Comparison of ENCODE assay signal across 29 cellular contexts in the genomic region with DNA sequence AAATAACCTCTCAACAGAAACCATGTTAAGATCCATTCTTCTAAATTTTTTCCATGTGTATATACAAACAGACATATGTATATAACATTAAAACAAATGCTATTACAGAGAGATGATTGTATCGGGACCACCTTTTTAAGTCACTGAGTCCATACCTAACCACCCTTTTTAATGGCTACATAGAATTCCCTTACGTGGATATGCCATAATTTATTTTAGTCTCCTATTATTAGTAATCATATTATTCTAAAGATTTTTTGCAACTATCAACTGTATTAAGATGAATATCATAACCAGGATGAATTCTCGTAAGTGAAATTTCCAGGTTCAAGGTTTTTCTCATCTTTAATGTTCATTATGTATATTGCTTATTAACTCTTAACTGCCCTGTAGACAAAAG.
"Had no signal": no experiment of that assay in that cellular context is flagged by ENCODE, and none has a peak within 500 bp of the region (broad histone marks: within the 10 kb centered on the region; RNA-seq: fewer than 3 reads in every experiment).

No MANE protein-coding gene starts in this region.

- H3K4me1 Mint-ChIP-seq: stimulated activated effector memory CD8-positive, alpha-beta T cell treated with anti-CD3 and anti-CD28 coated beads, Interleukin-12 subunit alpha, Interleukin-12 subunit beta, amount 100 ng/mL, for 72 hours; stimulated activated memory B cell treated with anti-CD40 and anti-IgM and Interleukin-4, amounts not matched to agents 10 μg/mL and 1 μg/mL and 100 μg/mL, for 72 hours; stimulated activated naive CD8-positive, alpha-beta T cell treated with anti-CD3 and anti-CD28 coated beads, Interleukin-15, amount 100 ng/mL, for 72 hours had no signal

- H3K4me3 Mint-ChIP-seq: stimulated activated effector memory CD8-positive, alpha-beta T cell treated with anti-CD3 and anti-CD28 coated beads, Interleukin-12 subunit alpha, Interleukin-12 subunit beta, amount 100 ng/mL, for 72 hours; stimulated activated memory B cell treated with anti-CD40 and anti-IgM and Interleukin-4, amounts not matched to agents 10 μg/mL and 1 μg/mL and 100 μg/mL, for 72 hours; stimulated activated naive B cell treated with anti-CD40 and anti-IgM and Interleukin-4, amounts not matched to agents 10 μg/mL and 1 μg/mL and 100 μg/mL, for 72 hours; stimulated activated naive CD8-positive, alpha-beta T cell treated with anti-CD3 and anti-CD28 coated beads, Interleukin-15, amount 100 ng/mL, for 72 hours; stimulated activated naive CD8-positive, alpha-beta T cell treated with anti-CD3 and anti-CD28 coated beads, Interleukin-15, Interleukin-2, amounts not matched to agents 100 ng/mL and 50 ng/mL, for 24 hours; type B pancreatic cell had no signal

- H3K27ac ChIP-seq: stomach, suprapubic skin, testis, thoracic aorta, thyroid gland, tibial artery, tibial nerve, transverse colon, upper lobe of left lung, upper lobe of right lung, uterus, vagina had no signal

- H3K4me3 ChIP-seq: stomach, suprapubic skin, testis, thoracic aorta, thyroid gland, tibial artery, tibial nerve, transverse colon, upper lobe of left lung, upper lobe of right lung, uterus, vagina had no signal

- H3K36me3 ChIP-seq: stomach, suprapubic skin, thoracic aorta, thyroid gland, tibial artery, transverse colon, upper lobe of left lung, upper lobe of right lung, uterus, vagina had no signal

- H3K27me3 ChIP-seq: stomach, suprapubic skin, testis, thyroid gland, tibial artery, tibial nerve, transverse colon, upper lobe of left lung, upper lobe of right lung, uterus, vagina had no signal

- H3K9me3 ChIP-seq: stomach, suprapubic skin, testis, thoracic aorta, thyroid gland, tibial artery, transverse colon, upper lobe of left lung, upper lobe of right lung, uterus, vagina had no signal

- H3K4me1 ChIP-seq: stomach, suprapubic skin, testis, thyroid gland, tibial artery, transverse colon, upper lobe of left lung, upper lobe of right lung, uterus, vagina had no signal

- H3K36me3 Mint-ChIP-seq: stimulated activated effector memory CD8-positive, alpha-beta T cell treated with anti-CD3 and anti-CD28 coated beads, Interleukin-12 subunit alpha, Interleukin-12 subunit beta, amount 100 ng/mL, for 72 hours; type B pancreatic cell had no signal

- FAIRE-seq: urothelium cell line had no signal

- H3K9me3 Mint-ChIP-seq: stimulated activated naive CD8-positive, alpha-beta T cell treated with anti-CD3 and anti-CD28 coated beads, Interleukin-15, amount 100 ng/mL, for 72 hours had no signal

- H3K27ac Mint-ChIP-seq: stimulated activated effector memory CD8-positive, alpha-beta T cell treated with anti-CD3 and anti-CD28 coated beads, Interleukin-12 subunit alpha, Interleukin-12 subunit beta, amount 100 ng/mL, for 72 hours; stimulated activated memory B cell treated with anti-CD40 and anti-IgM and Interleukin-4, amounts not matched to agents 10 μg/mL and 1 μg/mL and 100 μg/mL, for 72 hours; stimulated activated naive B cell treated with anti-CD40 and anti-IgM and Interleukin-4, amounts not matched to agents 10 μg/mL and 1 μg/mL and 100 μg/mL, for 72 hours; stimulated activated naive CD8-positive, alpha-beta T cell treated with anti-CD3 and anti-CD28 coated beads, Interleukin-15, amount 100 ng/mL, for 72 hours; stimulated activated naive CD8-positive, alpha-beta T cell treated with anti-CD3 and anti-CD28 coated beads, Interleukin-15, Interleukin-2, amounts not matched to agents 100 ng/mL and 50 ng/mL, for 24 hours; type B pancreatic cell had no signal

- H3K27me3 Mint-ChIP-seq: stimulated activated memory B cell treated with anti-CD40 and anti-IgM and Interleukin-4, amounts not matched to agents 10 μg/mL and 1 μg/mL and 100 μg/mL, for 72 hours; stimulated activated naive B cell treated with anti-CD40 and anti-IgM and Interleukin-4, amounts not matched to agents 10 μg/mL and 1 μg/mL and 100 μg/mL, for 72 hours; stimulated activated naive CD8-positive, alpha-beta T cell treated with anti-CD3 and anti-CD28 coated beads, Interleukin-15, amount 100 ng/mL, for 72 hours; stimulated activated naive CD8-positive, alpha-beta T cell treated with anti-CD3 and anti-CD28 coated beads, Interleukin-15, Interleukin-2, amounts not matched to agents 100 ng/mL and 50 ng/mL, for 24 hours had no signal

- DNase-seq: stimulated activated CD4-positive, alpha-beta T cell treated with anti-CD3 and anti-CD28 coated beads, Interleukin-2, amount 100 ng/mL, for 48 hours; stimulated activated CD4-positive, alpha-beta T cell treated with anti-CD3 and anti-CD28 coated beads, Interleukin-4, amount 100 ng/mL, for 1 hour; stimulated activated CD4-positive, alpha-beta T cell treated with anti-CD3 and anti-CD28 coated beads, Interleukin-4, amount 100 ng/mL, for 24 hours; stimulated activated CD4-positive, alpha-beta T cell treated with anti-CD3 and anti-CD28 coated beads, Interleukin-4, amount 100 ng/mL, for 4 hours; stimulated activated CD8-positive, alpha-beta memory T cell treated with anti-CD3 and anti-CD28 coated beads, Interleukin-4, amount 100 ng/mL, for 48 hours; stimulated activated naive B cell treated with anti-CD40 and anti-IgM and Interleukin-4, amounts not matched to agents 10 μg/mL and 1 μg/mL and 100 μg/mL, for 72 hours; stimulated activated naive CD4-positive, alpha-beta T cell; stimulated activated naive CD4-positive, alpha-beta T cell treated with Interleukin-2 at 50 U/mL for 16 hours; stimulated activated naive CD8-positive, alpha-beta T cell treated with anti-CD3 and anti-CD28 coated beads, Interleukin-15, amount 100 ng/mL, for 72 hours; stimulated activated naive CD8-positive, alpha-beta T cell treated with anti-CD3 and anti-CD28 coated beads, Interleukin-15, Interleukin-2, amounts not matched to agents 100 U/mL and 50 U/mL, for 24 hours; stomach; substantia nigra; testis; thyroid gland; tibial artery; transverse colon; trophoblast cell; upper lobe of right lung; uterus had no signal

- ATAC-seq: stimulated activated effector memory CD8-positive, alpha-beta T cell treated with anti-CD3 and anti-CD28 coated beads, Interleukin-12 subunit alpha, Interleukin-12 subunit beta, amount 100 ng/mL, for 72 hours; stimulated activated memory B cell treated with anti-CD40 and anti-IgM and Interleukin-4, amounts not matched to agents 10 μg/mL and 1 μg/mL and 100 μg/mL, for 72 hours; stimulated activated naive B cell treated with anti-CD40 and anti-IgM and Interleukin-4, amounts not matched to agents 10 μg/mL and 1 μg/mL and 100 μg/mL, for 72 hours; stimulated activated naive CD8-positive, alpha-beta T cell treated with anti-CD3 and anti-CD28 coated beads, Interleukin-15, amount 100 ng/mL, for 72 hours; stimulated activated naive CD8-positive, alpha-beta T cell treated with anti-CD3 and anti-CD28 coated beads, Interleukin-15, Interleukin-2, amounts not matched to agents 100 U/mL and 50 U/mL, for 24 hours had no signal
